12 cellular contexts compared by ENCODE assay signal in the genomic region with DNA sequence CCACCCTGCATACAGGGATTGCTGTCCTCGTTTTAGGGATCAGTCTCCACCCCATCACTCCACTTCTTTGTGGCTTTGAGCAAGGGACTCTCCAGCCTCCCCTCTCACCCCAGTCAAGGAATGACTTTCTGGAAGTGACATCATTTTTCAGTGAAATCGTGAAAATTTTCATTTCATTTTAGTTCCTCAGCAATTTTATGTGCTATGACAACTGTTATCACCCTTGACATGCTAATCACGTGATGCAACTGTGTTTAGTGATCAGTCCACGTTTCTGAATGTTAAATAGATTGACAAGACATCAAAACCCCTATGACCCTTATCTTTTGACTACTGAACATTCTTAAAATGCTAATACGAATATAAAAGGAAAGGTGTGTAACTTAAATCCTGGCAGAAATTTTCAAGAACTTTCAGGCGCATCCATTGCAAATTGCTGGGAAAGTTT. TPM values are rescaled to one million over a fixed set of nuclear protein-coding genes. Genes with fewer than 3 reads are reported as not detected.
DNase-seq lines count a peak whose midpoint lies in the region; ATAC-seq, FAIRE-seq and TF ChIP-seq lines count a peak whose summit lies in the region.
"Had no signal": no experiment of that assay in that cellular context is flagged by ENCODE, and none has a peak within 500 bp of the region (broad histone marks: within the 10 kb centered on the region; RNA-seq: fewer than 3 reads in every experiment).

No MANE protein-coding gene starts in this region.

- H3K36me3 ChIP-seq in K562 (ENCODE audit: control insufficient read depth, insufficient read depth, low read length): no peaks in the 10 kb centered on the region
- H3K36me3 ChIP-seq: left ventricle myocardium inferior, upper lobe of left lung had no signal

- peak overlapping the region; percentile 71; the same call in 1 of the 2 replicates for H3K4me3 Mint-ChIP-seq in HFFc6
- H3K4me3 Mint-ChIP-seq in natural killer cell treated with Interleukin-12 subunit alpha and Interleukin-12 subunit beta and Interleukin-15 and Interleukin-18, amount 100 ng/mL, for 72 hours: peak overlapping the region; percentile 86

- H3K27me3 Mint-ChIP-seq in HFFc6 (ENCODE audit: insufficient read depth): peaks cover 23% of the 10 kb centered on the region
- peaks cover 45 to 61% of the 10 kb centered on the region in 2 donors for H3K27me3 Mint-ChIP-seq in natural killer cell treated with Interleukin-12 subunit alpha and Interleukin-12 subunit beta and Interleukin-15 and Interleukin-18, amount 100 ng/mL, for 72 hours

- in situ Hi-C loops in K562 (cut with MboI): no loop called here

- H3K36me3 Mint-ChIP-seq in HFFc6 (ENCODE audit: low read depth): no peaks in the 10 kb centered on the region
- H3K36me3 Mint-ChIP-seq in natural killer cell treated with Interleukin-12 subunit alpha and Interleukin-12 subunit beta and Interleukin-15 and Interleukin-18, amount 100 ng/mL, for 72 hours: peaks cover 19% of the 10 kb centered on the region

- H3K27ac Mint-ChIP-seq in HFFc6: 0 out of 2 replicates have a peak overlapping the region, but pooled peaks have one; percentile 72
- H3K27ac Mint-ChIP-seq in natural killer cell treated with Interleukin-12 subunit alpha and Interleukin-12 subunit beta and Interleukin-15 and Interleukin-18, amount 100 ng/mL, for 72 hours: no peak overlapping the region

- no peak for DNase-seq in HFFc6
- DNase-seq in K562 (ENCODE audit: extremely low read depth in 1 of 4, low spot score in 3 of 4): peak in 2 of 4 experiments; percentile 44 to 50
- no peak for DNase-seq in natural killer cell treated with Interleukin-12 subunit alpha and Interleukin-12 subunit beta and Interleukin-15 and Interleukin-18, amount 100 ng/mL, for 72 hours (ENCODE audit: low spot score)
- DNase-seq in RWPE1 (ENCODE audit: low spot score): no peak
- no peak for DNase-seq in putamen (ENCODE audit: low spot score)
- no peak for DNase-seq in stimulated activated CD4-positive, alpha-beta T cell treated with anti-CD3 and anti-CD28 coated beads, Interleukin-2, amount 100 ng/mL, for 48 hours

- H3K79me2 ChIP-seq in K562 (ENCODE audit: control insufficient read depth, insufficient read depth, low read length): peaks cover 14% of the 10 kb centered on the region; the same call in 2 of the 3 replicates

- no peak for TF ChIP-seq EP300 in K562 (IDR thresholded peaks at IDR 0.05; ENCODE audit: low read length)

- peaks cover 3% of the 10 kb centered on the region; the same call in 1 of the 2 replicates for H4K20me1 ChIP-seq in K562 (replicated peaks; ENCODE audit: control insufficient read depth, insufficient read depth, low read length)

- peak; percentile 59 for FAIRE-seq in K562 (lab: Jason Lieb, UNC)
- FAIRE-seq: GM12892 had no signal

- H3K27ac ChIP-seq in C4-2B (peak overlapping the region; percentile 71), K562 (ENCODE audit: extremely low read depth, low read depth, low read length) (peak overlapping the region; percentile 98), RWPE1 (no peak overlapping the region)
- H3K27ac ChIP-seq: left ventricle myocardium inferior, upper lobe of left lung had no signal

- H3K4me3 ChIP-seq in K562: peak overlapping the region; percentile 63

- H3K9me1 ChIP-seq in K562 (ENCODE audit: control insufficient read depth, insufficient read depth, low read length): no peaks in the 10 kb centered on the region

- H3K9me3 ChIP-seq in K562 (replicated peaks; ENCODE audit: control insufficient read depth, insufficient read depth, low read depth, low read length): no peaks in the 10 kb centered on the region
- H3K9me3 ChIP-seq: left ventricle myocardium inferior had no signal

- POLR2A ChIA-PET in K562 (lab: Yijun Ruan, JAX): interaction anchor here (1.1 kb wide), 1 partner anchor 26 kb away, joined by 3 read pairs; no protein-coding TSS in a partner anchor
- POLR2A ChIA-PET in RWPE1 (lab: Yijun Ruan, JAX; ENCODE audit: low non-redundant PET): no interaction called here

- TSS peak; percentile 92 for BruUV-seq in K562 (replicated peaks; lab: Mats Ljungman, UMichigan)

- intact Hi-C loops in K562 (cut with micrococcal nuclease): loop anchor here (5.0 kb wide), 2 partner anchors 280 to 295 kb away; partner anchors contain the start of gene NR1H2

- no peak for TF ChIP-seq POLR2A in K562 (conservative IDR thresholded peaks at IDR 0.05)

- peaks cover 20 to 48% of the 10 kb centered on the region in 2 experiments for H3K4me1 ChIP-seq in K562 (replicated peaks in 1 of 2; ENCODE audit: control insufficient read depth in 2 of 2, insufficient read depth in 2 of 2, low read length in 2 of 2)

- peak overlapping the region; percentile 89 for H3K4me2 ChIP-seq in K562 (ENCODE audit: insufficient read depth, low read length)

- TF ChIP-seq CTCF in C4-2B (conservative IDR thresholded peaks at IDR 0.05) (no peak), HFFc6 (IDR thresholded peaks at IDR 0.05) (no peak), K562 (IDR thresholded peaks at IDR 0.05 in 2 of 3, conservative IDR thresholded peaks at IDR 0.05 in 1 of 3; ENCODE audit: insufficient read depth in 2 of 3, low read depth in 1 of 3, low read length in 3 of 3) (no peak), RWPE1 (conservative IDR thresholded peaks at IDR 0.05; ENCODE audit: low read depth) (no peak)

- CTCF ChIA-PET in K562 (lab: Yijun Ruan, JAX; ENCODE audit: low intra/inter-chr PET ratio): no interaction called here
- CTCF ChIA-PET in RWPE1 (lab: Yijun Ruan, JAX): no interaction called here

- peak overlapping the region; percentile 60 to 98 for H3K9ac ChIP-seq in K562 (ENCODE audit: insufficient read depth in 1 of 2, low read depth in 2 of 2, low read length in 2 of 2)

- peaks cover 6% of the 10 kb centered on the region; the same call in 1 of the 2 replicates for H3K9me3 Mint-ChIP-seq in HFFc6
- peaks cover 11% of the 10 kb centered on the region for H3K9me3 Mint-ChIP-seq in natural killer cell treated with Interleukin-12 subunit alpha and Interleukin-12 subunit beta and Interleukin-15 and Interleukin-18, amount 100 ng/mL, for 72 hours

- H3K27me3 ChIP-seq in K562 (ENCODE audit: control insufficient read depth in 2 of 2, insufficient read depth in 2 of 2, low read length in 2 of 2): no peaks in the 10 kb centered on the region; a peak in 1 of 5 replicates

- ATAC-seq in K562 (no peak), HG02678 (IDR thresholded peaks at IDR 0.05; ENCODE audit: unreplicated experiment) (no peak)
- ATAC-seq in natural killer cell treated with Interleukin-12 subunit alpha and Interleukin-12 subunit beta and Interleukin-15 and Interleukin-18, amount 100 ng/mL, for 72 hours: no peak

- 4% methylated on average over 6 of the region's 6 CpGs for WGBS in K562 (ENCODE audit: insufficient coverage, low coverage, missing lambda C conversion rate)

- H2AFZ ChIP-seq in K562 (ENCODE audit: low read depth, low read length): peak overlapping the region; percentile 61

- H3K4me1 Mint-ChIP-seq in HFFc6 (ENCODE audit: low read depth): peaks cover 14% of the 10 kb centered on the region
- H3K4me1 Mint-ChIP-seq in natural killer cell treated with Interleukin-12 subunit alpha and Interleukin-12 subunit beta and Interleukin-15 and Interleukin-18, amount 100 ng/mL, for 72 hours (ENCODE audit: low read depth in 2 of 2): peaks cover 17% of the 10 kb centered on the region in 2 donors

- no peak for TF ChIP-seq RAD21 in K562 (CRISPR knock-in tag; conservative IDR thresholded peaks at IDR 0.05 in 1 of 2, IDR thresholded peaks at IDR 0.05 in 1 of 2)

RNA-seq across cellular contexts. Expression of gene C19orf81, which starts 8.0 kb away (rescaled TPM):
- under 1 TPM in 3 of 6 experiments, not detected in 3; 0.64 to 0.94 (median 0.68) TPM for total RNA-seq in HFFc6 (2021; fragmentation: NEBNext Ultra II Directional; extraction: Animal tissue kit (Norgen Biotek cat#: 25700))
- total RNA-seq in K562 (2011; cell fraction: chromatin; rRNA removed; ENCODE audit: low replicate concordance): 3.2 TPM in 1 of 2 replicates, not detected in the other
- total RNA-seq in K562 (2011; cell fraction: nucleolus; rRNA removed): 10.5 and 13.3 TPM in 2 replicates
- 7.7 and 11.2 TPM in 2 replicates for total RNA-seq in K562 (2011; cell fraction: nucleoplasm; rRNA removed)
- total RNA-seq in K562 (2014; rRNA removed): 42.9 and 52.9 TPM in 2 replicates
- not detected in 2 replicates for total RNA-seq in K562 (2014; rRNA removed; fragmentation: Illumina TruSeq; extraction: Trizol)
- 2.9 and 3.0 TPM in 2 replicates for total RNA-seq in K562 (2015; rRNA removed; fragmentation: Illumina TruSeq; extraction: Trizol)
- 33.0 and 40.2 TPM in 2 replicates for total RNA-seq in K562 (2021)
- 2.5 and 5.1 TPM in 2 replicates for polyA plus RNA-seq in K562 (2011; rRNA removed)
- 8.7 and 29.6 TPM in 2 replicates for polyA plus RNA-seq in K562 (2011; cell fraction: cytosol; rRNA removed)
- 8.3 and 17.5 TPM in 2 replicates for polyA plus RNA-seq in K562 (2011; cell fraction: nucleus; rRNA removed)
- 26.5 and 30.0 TPM in 2 replicates for polyA plus RNA-seq in K562 (2012)
- polyA plus RNA-seq in K562 (2014; fragmentation: Illumina TruSeq; extraction: Trizol): 1.1 TPM in 1 of 2 replicates, not detected in the other
- polyA plus RNA-seq in K562 (2014; fragmentation: Nextera tagmentation; extraction: Ambion mirVana): not detected
- 35.9 and 46.2 TPM in 2 replicates for polyA plus RNA-seq in K562 (2014; rRNA removed)
- polyA minus RNA-seq in K562 (2011; rRNA and poly(A)+ RNA removed): not detected in 2 replicates
- 3.5 and 5.7 TPM in 2 replicates for polyA minus RNA-seq in K562 (2011; cell fraction: cytosol; rRNA and poly(A)+ RNA removed)
- polyA minus RNA-seq in K562 (2011; cell fraction: nucleus; rRNA and poly(A)+ RNA removed): 6.1 and 7.3 TPM in 2 replicates
- total RNA-seq in natural killer cell treated with Interleukin-12 subunit alpha and Interleukin-12 subunit beta and Interleukin-15 and Interleukin-18, amount 100 ng/mL, for 72 hours: not detected
- total RNA-seq: fibroblast of villous mesenchyme had no signal

RNA-seq across cellular contexts. Expression of gene SYT3, which starts 17.6 kb away (rescaled TPM):
- not detected for total RNA-seq in HFFc6 (2021; fragmentation: NEBNext Ultra II Directional; extraction: Animal tissue kit (Norgen Biotek cat#: 25700))
- 1.5 and 2.4 TPM in 2 replicates for total RNA-seq in K562 (2011; cell fraction: chromatin; rRNA removed; ENCODE audit: low replicate concordance)
- total RNA-seq in K562 (2011; cell fraction: nucleolus; rRNA removed): 1.6 and 2.0 TPM in 2 replicates
- 1.5 and 3.9 TPM in 2 replicates for total RNA-seq in K562 (2011; cell fraction: nucleoplasm; rRNA removed)
- total RNA-seq in K562 (2014; rRNA removed): 1.1 and 1.6 TPM in 2 replicates
- 0.36 and 0.51 TPM in 2 replicates for total RNA-seq in K562 (2014; rRNA removed; fragmentation: Illumina TruSeq; extraction: Trizol)
- total RNA-seq in K562 (2015; rRNA removed; fragmentation: Illumina TruSeq; extraction: Trizol): 0.40 and 0.41 TPM in 2 replicates
- 1.7 and 2.0 TPM in 2 replicates for total RNA-seq in K562 (2021)
- 0.35 and 0.40 TPM in 2 replicates for polyA plus RNA-seq in K562 (2011; rRNA removed)
- 0.28 and 1.0 TPM in 2 replicates for polyA plus RNA-seq in K562 (2011; cell fraction: cytosol; rRNA removed)
- 1.5 and 2.9 TPM in 2 replicates for polyA plus RNA-seq in K562 (2011; cell fraction: nucleus; rRNA removed)
- polyA plus RNA-seq in K562 (2012): 1.6 and 3.0 TPM in 2 replicates
- 0.54 and 1.2 TPM in 2 replicates for polyA plus RNA-seq in K562 (2014; fragmentation: Illumina TruSeq; extraction: Trizol)
- not detected for polyA plus RNA-seq in K562 (2014; fragmentation: Nextera tagmentation; extraction: Ambion mirVana)
- 0.38 and 0.85 TPM in 2 replicates for polyA plus RNA-seq in K562 (2014; rRNA removed)
- polyA minus RNA-seq in K562 (2011; rRNA and poly(A)+ RNA removed): 0.12 and 0.84 TPM in 2 replicates
- 0.38 TPM in 1 of 2 replicates, not detected in the other for polyA minus RNA-seq in K562 (2011; cell fraction: cytosol; rRNA and poly(A)+ RNA removed)
- polyA minus RNA-seq in K562 (2011; cell fraction: nucleus; rRNA and poly(A)+ RNA removed): 0.44 and 0.67 TPM in 2 replicates
- total RNA-seq in natural killer cell treated with Interleukin-12 subunit alpha and Interleukin-12 subunit beta and Interleukin-15 and Interleukin-18, amount 100 ng/mL, for 72 hours: not detected
- total RNA-seq: fibroblast of villous mesenchyme had no signal
